ENCODE assay signal across 12 cellular contexts in genomic region chr3:197926418-197926817, GRCh38. TPM values are rescaled to one million over a fixed set of nuclear protein-coding genes. Genes with fewer than 3 reads are reported as not detected.
DNase-seq lines count a peak whose midpoint lies in the region; ATAC-seq and TF ChIP-seq lines count a peak whose summit lies in the region.
"Had no signal": no experiment of that assay in that cellular context is flagged by ENCODE, and none has a peak within 500 bp of the region (broad histone marks: within the 10 kb centered on the region; RNA-seq: fewer than 3 reads in every experiment).

No MANE protein-coding gene starts in this region.

- peaks cover 8% of the 10 kb centered on the region for H3K36me3 Mint-ChIP-seq in type B pancreatic cell

- ATAC-seq in Right ventricle myocardium superior (ENCODE audit: poor library complexity): no peak
- ATAC-seq: activated T-cell treated with anti-CD3 and anti-CD28 coated beads, Interleukin-2, amount 50 U/mL, for 72 hours had no signal

- no peaks in the 10 kb centered on the region for H3K9me3 Mint-ChIP-seq in type B pancreatic cell
- H3K9me3 Mint-ChIP-seq: activated T-cell treated with anti-CD3 and anti-CD28 coated beads, Interleukin-2, amount 50 U/mL, for 72 hours had no signal

- H3K27ac ChIP-seq in cardiac muscle cell: no peak overlapping the region
- H3K27ac ChIP-seq: prostate gland had no signal

- H3K4me3 ChIP-seq in cardiac muscle cell (no peak overlapping the region), NB4 (ENCODE audit: low read depth, low read length) (no peak overlapping the region), epithelial cell of esophagus (ENCODE audit: low read length) (no peak overlapping the region)
- H3K4me3 ChIP-seq: prostate gland had no signal

- H3K36me3 ChIP-seq in cardiac muscle cell: no peaks in the 10 kb centered on the region

- no peak for DNase-seq in cardiac muscle cell (ENCODE audit: low read depth in 1 of 2, low spot score in 1 of 2)
- no peak for DNase-seq in Right ventricle myocardium superior
- DNase-seq in NB4 (ENCODE audit: low read depth): peak; percentile 35
- no peak for DNase-seq in epithelial cell of esophagus (ENCODE audit: low read depth)
- no peak for DNase-seq in type B pancreatic cell (ENCODE audit: extremely low spot score, unreplicated experiment)
- no peak for DNase-seq in pons (ENCODE audit: low spot score)
- DNase-seq in OCI-M2 (lab: John Stamatoyannopoulos, UW; ENCODE audit: unreplicated experiment): no peak
- no peak for DNase-seq in head of caudate nucleus
- DNase-seq: activated T-cell treated with anti-CD3 and anti-CD28 coated beads, Interleukin-2, amount 50 U/mL, for 72 hours; C1 segment of cervical spinal cord; caudate nucleus had no signal

- H3K27ac Mint-ChIP-seq in type B pancreatic cell: no peak overlapping the region
- H3K27ac Mint-ChIP-seq: activated T-cell treated with anti-CD3 and anti-CD28 coated beads, Interleukin-2, amount 50 U/mL, for 72 hours had no signal

- no peaks in the 10 kb centered on the region for H3K4me1 Mint-ChIP-seq in type B pancreatic cell (ENCODE audit: unreplicated experiment)

- no peak overlapping the region for H3K4me3 Mint-ChIP-seq in type B pancreatic cell
- H3K4me3 Mint-ChIP-seq: activated T-cell treated with anti-CD3 and anti-CD28 coated beads, Interleukin-2, amount 50 U/mL, for 72 hours had no signal

- TF ChIP-seq POLR2A in NB4 (IDR thresholded peaks at IDR 0.05; ENCODE audit: extremely low read depth, insufficient read length): no peak

- intact Hi-C loops in Right ventricle myocardium superior (cut with DNase I): no loop called here
- intact Hi-C loops in head of caudate nucleus (cut with DNase I): no loop called here

- no peaks in the 10 kb centered on the region for H3K9me3 ChIP-seq in cardiac muscle cell (ENCODE audit: low read depth)
- H3K9me3 ChIP-seq: prostate gland had no signal

- no peaks in the 10 kb centered on the region for H3K4me1 ChIP-seq in cardiac muscle cell (ENCODE audit: low read depth)
- H3K4me1 ChIP-seq: prostate gland had no signal

- no peaks in the 10 kb centered on the region for H3K27me3 ChIP-seq in cardiac muscle cell

- H3K27me3 Mint-ChIP-seq in type B pancreatic cell: no peaks in the 10 kb centered on the region

- peak; percentile 19 for TF ChIP-seq CTCF in cardiac muscle cell (IDR thresholded peaks at IDR 0.05; ENCODE audit: low read depth, low read length)
- peak; percentile 44 for TF ChIP-seq CTCF in NB4 (IDR thresholded peaks at IDR 0.05; ENCODE audit: low read depth, low read length)
- peak; percentile 7 for TF ChIP-seq CTCF in epithelial cell of esophagus (IDR thresholded peaks at IDR 0.05; ENCODE audit: insufficient read depth, low read depth, low read length, missing control alignments)
- TF ChIP-seq CTCF in type B pancreatic cell (conservative IDR thresholded peaks at IDR 0.05): peak; percentile 59

RNA-seq across cellular contexts. Expression of gene RPL35A, which starts 23.6 kb away (rescaled TPM):
- total RNA-seq in cardiac muscle cell (907 and 984 TPM in 2 replicates), Right ventricle myocardium superior (671 TPM), type B pancreatic cell (ENCODE audit: low replicate concordance) (1,179 and 1,301 TPM in 2 replicates)
- polyA plus RNA-seq in cardiac muscle cell: 845 and 927 TPM in 2 replicates

RNA-seq across cellular contexts. Expression of gene LMLN, which starts 33.6 kb away (rescaled TPM):
- total RNA-seq in cardiac muscle cell (3.9 and 7.7 TPM in 2 replicates), Right ventricle myocardium superior (8.8 TPM), type B pancreatic cell (ENCODE audit: low replicate concordance) (10.0 and 10.8 TPM in 2 replicates)
- 4.9 and 7.5 TPM in 2 replicates for polyA plus RNA-seq in cardiac muscle cell

Comparison
In these comparisons a context has a peak if more than half of its experiments do, and no peak if none do; other contexts are left out.
1. CTCF ChIP-seq: peak in every context shown above with its lines; median percentile 59 in type B pancreatic cell; 44 in NB4; 19 in cardiac muscle cell; 7 in epithelial cell of esophagus.